In genomic region chr1:109282952-109283747, GRCh38 we compare ENCODE assay signal across 1 cellular context.
TF ChIP-seq lines count a peak whose summit lies in the region.

Gene PSRC1 (minus strand): TSS chr1:109283145.

TF ChIP-seq in HepG2, 621 proteins besides CTCF, POLR2A, EP300 and RAD21 (continued from another document and continues in another):
- TF ChIP-seq KIAA2018 (CRISPR knock-in tag; IDR thresholded peaks at IDR 0.05; ENCODE audit: borderline replicate concordance) = no peak
- peak; percentile 87; the same call in 1 of the 2 replicates for TF ChIP-seq ZFP91 (CRISPR knock-in tag; IDR thresholded peaks at IDR 0.05; ENCODE audit: borderline replicate concordance)
- TF ChIP-seq, protein P1, sequence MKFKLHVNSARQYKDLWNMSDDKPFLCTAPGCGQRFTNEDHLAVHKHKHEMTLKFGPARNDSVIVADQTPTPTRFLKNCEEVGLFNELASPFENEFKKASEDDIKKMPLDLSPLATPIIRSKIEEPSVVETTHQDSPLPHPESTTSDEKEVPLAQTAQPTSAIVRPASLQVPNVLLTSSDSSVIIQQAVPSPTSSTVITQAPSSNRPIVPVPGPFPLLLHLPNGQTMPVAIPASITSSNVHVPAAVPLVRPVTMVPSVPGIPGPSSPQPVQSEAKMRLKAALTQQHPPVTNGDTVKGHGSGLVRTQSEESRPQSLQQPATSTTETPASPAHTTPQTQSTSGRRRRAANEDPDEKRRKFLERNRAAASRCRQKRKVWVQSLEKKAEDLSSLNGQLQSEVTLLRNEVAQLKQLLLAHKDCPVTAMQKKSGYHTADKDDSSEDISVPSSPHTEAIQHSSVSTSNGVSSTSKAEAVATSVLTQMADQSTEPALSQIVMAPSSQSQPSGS (CRISPR knock-in tag; IDR thresholded peaks at IDR 0.05) = peak; percentile 13; the same call in 1 of the 2 replicates
- TF ChIP-seq ZNF296 (CRISPR knock-in tag; conservative IDR thresholded peaks at IDR 0.05) = no peak
- TF ChIP-seq ZNF333 (CRISPR knock-in tag; IDR thresholded peaks at IDR 0.05; ENCODE audit: borderline replicate concordance) = no peak
- TF ChIP-seq, protein P2, sequence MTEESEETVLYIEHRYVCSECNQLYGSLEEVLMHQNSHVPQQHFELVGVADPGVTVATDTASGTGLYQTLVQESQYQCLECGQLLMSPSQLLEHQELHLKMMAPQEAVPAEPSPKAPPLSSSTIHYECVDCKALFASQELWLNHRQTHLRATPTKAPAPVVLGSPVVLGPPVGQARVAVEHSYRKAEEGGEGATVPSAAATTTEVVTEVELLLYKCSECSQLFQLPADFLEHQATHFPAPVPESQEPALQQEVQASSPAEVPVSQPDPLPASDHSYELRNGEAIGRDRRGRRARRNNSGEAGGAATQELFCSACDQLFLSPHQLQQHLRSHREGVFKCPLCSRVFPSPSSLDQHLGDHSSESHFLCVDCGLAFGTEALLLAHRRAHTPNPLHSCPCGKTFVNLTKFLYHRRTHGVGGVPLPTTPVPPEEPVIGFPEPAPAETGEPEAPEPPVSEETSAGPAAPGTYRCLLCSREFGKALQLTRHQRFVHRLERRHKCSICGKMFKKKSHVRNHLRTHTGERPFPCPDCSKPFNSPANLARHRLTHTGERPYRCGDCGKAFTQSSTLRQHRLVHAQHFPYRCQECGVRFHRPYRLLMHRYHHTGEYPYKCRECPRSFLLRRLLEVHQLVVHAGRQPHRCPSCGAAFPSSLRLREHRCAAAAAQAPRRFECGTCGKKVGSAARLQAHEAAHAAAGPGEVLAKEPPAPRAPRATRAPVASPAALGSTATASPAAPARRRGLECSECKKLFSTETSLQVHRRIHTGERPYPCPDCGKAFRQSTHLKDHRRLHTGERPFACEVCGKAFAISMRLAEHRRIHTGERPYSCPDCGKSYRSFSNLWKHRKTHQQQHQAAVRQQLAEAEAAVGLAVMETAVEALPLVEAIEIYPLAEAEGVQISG (CRISPR knock-in tag; IDR thresholded peaks at IDR 0.05) = peak; percentile 91
- TF ChIP-seq, protein P3, sequence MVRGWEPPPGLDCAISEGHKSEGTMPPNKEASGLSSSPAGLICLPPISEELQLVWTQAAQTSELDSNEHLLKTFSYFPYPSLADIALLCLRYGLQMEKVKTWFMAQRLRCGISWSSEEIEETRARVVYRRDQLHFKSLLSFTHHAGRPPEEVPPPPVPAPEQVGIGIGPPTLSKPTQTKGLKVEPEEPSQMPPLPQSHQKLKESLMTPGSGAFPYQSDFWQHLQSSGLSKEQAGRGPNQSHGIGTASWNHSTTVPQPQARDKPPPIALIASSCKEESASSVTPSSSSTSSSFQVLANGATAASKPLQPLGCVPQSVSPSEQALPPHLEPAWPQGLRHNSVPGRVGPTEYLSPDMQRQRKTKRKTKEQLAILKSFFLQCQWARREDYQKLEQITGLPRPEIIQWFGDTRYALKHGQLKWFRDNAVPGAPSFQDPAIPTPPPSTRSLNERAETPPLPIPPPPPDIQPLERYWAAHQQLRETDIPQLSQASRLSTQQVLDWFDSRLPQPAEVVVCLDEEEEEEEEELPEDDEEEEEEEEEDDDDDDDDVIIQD (CRISPR knock-in tag; IDR thresholded peaks at IDR 0.05; ENCODE audit: low read depth) = peak; percentile 76
- TF ChIP-seq ZNF441 (CRISPR knock-in tag; IDR thresholded peaks at IDR 0.05; ENCODE audit: borderline replicate concordance) = no peak; the same call in 1 of the 2 replicates
- peak; percentile 61 for TF ChIP-seq FOXA3 (CRISPR knock-in tag; IDR thresholded peaks at IDR 0.05)
- TF ChIP-seq ZNF121 (CRISPR knock-in tag; IDR thresholded peaks at IDR 0.05) = peak; percentile 51
- peak; percentile 49; the same call in 1 of the 2 replicates for TF ChIP-seq GZF1 (CRISPR knock-in tag; IDR thresholded peaks at IDR 0.05)
- TF ChIP-seq KDM5A (IDR thresholded peaks at IDR 0.05; ENCODE audit: borderline replicate concordance, low read length) = peak; percentile 78; the same call in 1 of the 2 replicates
- TF ChIP-seq TGIF2 (CRISPR knock-in tag; IDR thresholded peaks at IDR 0.05) = 0 out of 2 replicates have a peak, but pooled peaks have one; percentile 12
- TF ChIP-seq PHF5A (CRISPR knock-in tag; IDR thresholded peaks at IDR 0.05; ENCODE audit: low read depth, unreplicated experiment) = peak; percentile 47
- TF ChIP-seq ZNF850 (CRISPR knock-in tag; conservative IDR thresholded peaks at IDR 0.05) = no peak
- TF ChIP-seq REPIN1 (CRISPR knock-in tag; IDR thresholded peaks at IDR 0.05; ENCODE audit: borderline replicate concordance, low read depth) = peak; percentile 58; the same call in 1 of the 2 replicates
- TF ChIP-seq ZNF577 (CRISPR knock-in tag; IDR thresholded peaks at IDR 0.05; ENCODE audit: borderline replicate concordance, low read depth) = no peak
- TF ChIP-seq TCF12 (IDR thresholded peaks at IDR 0.05) = no peak
- TF ChIP-seq TCF12 (CRISPR knock-in tag; IDR thresholded peaks at IDR 0.05) = peak; percentile 36; the same call in 1 of the 2 replicates
- no peak for TF ChIP-seq ZNF253 (CRISPR knock-in tag; IDR thresholded peaks at IDR 0.05; ENCODE audit: borderline replicate concordance)
- TF ChIP-seq ZNF354B (CRISPR knock-in tag; IDR thresholded peaks at IDR 0.05) = no peak
- no peak for TF ChIP-seq ZNF598 (CRISPR knock-in tag; IDR thresholded peaks at IDR 0.05; ENCODE audit: borderline replicate concordance)
- TF ChIP-seq SMAD3 (CRISPR knock-in tag; IDR thresholded peaks at IDR 0.05) = peak; percentile 60; the same call in 1 of the 2 replicates
- no peak for TF ChIP-seq ZNF609 (CRISPR knock-in tag; IDR thresholded peaks at IDR 0.05; ENCODE audit: borderline replicate concordance)
- TF ChIP-seq ZNF143 (CRISPR knock-in tag; IDR thresholded peaks at IDR 0.05) = peak; percentile 66
- TF ChIP-seq RAD51 (IDR thresholded peaks at IDR 0.05; ENCODE audit: borderline replicate concordance) = no peak
- TF ChIP-seq CEBPB (IDR thresholded peaks at IDR 0.05; ENCODE audit: borderline replicate concordance, low read depth, low read length) = no peak
- no peak for TF ChIP-seq MED8 (CRISPR knock-in tag; IDR thresholded peaks at IDR 0.05; ENCODE audit: insufficient replicate concordance)
- TF ChIP-seq SIN3B (IDR thresholded peaks at IDR 0.05; ENCODE audit: low read length) = 0 out of 2 replicates have a peak, but pooled peaks have one; percentile 18
- no peak for TF ChIP-seq ZEB1 (IDR thresholded peaks at IDR 0.05; ENCODE audit: insufficient replicate concordance, low read depth)
- TF ChIP-seq TMF1 (CRISPR knock-in tag; IDR thresholded peaks at IDR 0.05; ENCODE audit: low read depth) = 0 out of 2 replicates have a peak, but pooled peaks have one; percentile 57
- no peak for TF ChIP-seq ARNT (IDR thresholded peaks at IDR 0.05)
- TF ChIP-seq RELA (CRISPR knock-in tag; IDR thresholded peaks at IDR 0.05) = no peak
- TF ChIP-seq ZNF275 (CRISPR knock-in tag; IDR thresholded peaks at IDR 0.05; ENCODE audit: borderline replicate concordance) = no peak
- TF ChIP-seq ZNF782 (CRISPR knock-in tag; IDR thresholded peaks at IDR 0.05; ENCODE audit: borderline replicate concordance) = 0 out of 2 replicates have a peak, but pooled peaks have one; percentile 49
- no peak; the same call in 1 of the 2 replicates for TF ChIP-seq FOXC1 (CRISPR knock-in tag; IDR thresholded peaks at IDR 0.05; ENCODE audit: borderline replicate concordance)
- no peak for TF ChIP-seq CREB1 (IDR thresholded peaks at IDR 0.05)
- TF ChIP-seq CREB1 (CRISPR knock-in tag; IDR thresholded peaks at IDR 0.05) = no peak
- TF ChIP-seq ZNF558 (CRISPR knock-in tag; IDR thresholded peaks at IDR 0.05; ENCODE audit: borderline replicate concordance) = peak; percentile 61; the same call in 1 of the 2 replicates
